Comparison of ENCODE assay signal across 11 cellular contexts in genomic region chr1:21913258-21913657, GRCh38. TPM values are rescaled to one million over a fixed set of nuclear protein-coding genes. Genes with fewer than 3 reads are reported as not detected.
DNase-seq lines count a peak whose midpoint lies in the region; ATAC-seq and TF ChIP-seq lines count a peak whose summit lies in the region.
"Had no signal": no experiment of that assay in that cellular context is flagged by ENCODE, and none has a peak within 500 bp of the region (broad histone marks: within the 10 kb centered on the region; RNA-seq: fewer than 3 reads in every experiment).

No MANE protein-coding gene starts in this region.

- intact Hi-C loops in heart left ventricle (cut with DNase I) (loop anchor here in 2 of 10 donors (2.0 kb wide), 2 partner anchors 14 to 18 kb away; no protein-coding TSS in a partner anchor), Right ventricle myocardium superior (cut with DNase I) (no loop called here), uterus (cut with DNase I; ENCODE audit: low total_unique reads) (no loop called here)

- H3K27me3 ChIP-seq in heart left ventricle (no peaks in the 10 kb centered on the region), esophagus (ENCODE audit: control insufficient read depth in 1 of 2, insufficient read depth in 2 of 2, low read length in 2 of 2) (no peaks in the 10 kb centered on the region), neuronal stem cell (ENCODE audit: control insufficient read depth in 3 of 3, insufficient read depth in 3 of 3, low read depth in 1 of 3, low read length in 3 of 3) (no peaks in the 10 kb centered on the region), uterus (no peaks in the 10 kb centered on the region)
- H3K27me3 ChIP-seq in effector memory CD4-positive, alpha-beta T cell (replicated peaks; ENCODE audit: control insufficient read depth, insufficient read depth, low read length, poor library complexity, severe bottlenecking) = no peaks in the 10 kb centered on the region

- no peaks in the 10 kb centered on the region for H3K27me3 Mint-ChIP-seq in progenitor cell of endocrine pancreas
- H3K27me3 Mint-ChIP-seq: naive B cell had no signal

- H3K9me3 ChIP-seq in heart left ventricle (no peaks in the 10 kb centered on the region), esophagus (ENCODE audit: control insufficient read depth in 2 of 2, insufficient read depth in 1 of 2, low read depth in 1 of 2, low read length in 1 of 2) (no peaks in the 10 kb centered on the region), neuronal stem cell (replicated peaks in 1 of 2; ENCODE audit: control insufficient read depth in 2 of 2, insufficient read depth in 1 of 2, low read depth in 1 of 2, low read length in 2 of 2) (no peaks in the 10 kb centered on the region), uterus (no peaks in the 10 kb centered on the region)
- H3K9me3 ChIP-seq in effector memory CD4-positive, alpha-beta T cell (ENCODE audit: control insufficient read depth, low read length) = no peaks in the 10 kb centered on the region

- no peak overlapping the region for H3K23ac ChIP-seq in neuronal stem cell (ENCODE audit: low read depth, low read length, poor library complexity)

- no peak overlapping the region for H2BK15ac ChIP-seq in neuronal stem cell (ENCODE audit: low read length)

- no peak overlapping the region for H3K4me2 ChIP-seq in neuronal stem cell (ENCODE audit: insufficient read depth, low read length, poor library complexity, severe bottlenecking)

- H3K18ac ChIP-seq in neuronal stem cell (ENCODE audit: low read length) = peak overlapping the region; percentile 76

- no peak overlapping the region for H3K27ac Mint-ChIP-seq in progenitor cell of endocrine pancreas

- ATAC-seq in heart left ventricle = peak in 1 of 4 donors; percentile 0
- no peak for ATAC-seq in Right ventricle myocardium superior (ENCODE audit: poor library complexity)
- ATAC-seq in HG02610 (IDR thresholded peaks at IDR 0.05; ENCODE audit: unreplicated experiment) = no peak

- TF ChIP-seq CTCF in heart left ventricle (IDR thresholded peaks at IDR 0.05) (no peak), uterus (IDR thresholded peaks at IDR 0.05) (no peak), progenitor cell of endocrine pancreas (IDR thresholded peaks at IDR 0.05; ENCODE audit: unreplicated experiment) (no peak)

- no peak overlapping the region for H2AFZ ChIP-seq in neuronal stem cell (ENCODE audit: low read length)

- no peak for TF ChIP-seq POLR2A in heart left ventricle (IDR thresholded peaks at IDR 0.05)
- no peak for TF ChIP-seq POLR2A in uterus (IDR thresholded peaks at IDR 0.05)

- peaks cover 41 to 100% (median 99%) of the 10 kb centered on the region in 12 donors for H3K4me1 ChIP-seq in heart left ventricle
- peaks cover 23 to 28% of the 10 kb centered on the region in 2 donors for H3K4me1 ChIP-seq in esophagus (ENCODE audit: control insufficient read depth in 2 of 2, insufficient read depth in 2 of 2, low read length in 1 of 2)
- H3K4me1 ChIP-seq in neuronal stem cell (ENCODE audit: control insufficient read depth in 2 of 2, insufficient read depth in 1 of 2, low read depth in 1 of 2, low read length in 2 of 2) = peaks cover 22 to 32% of the 10 kb centered on the region in 2 donors
- H3K4me1 ChIP-seq in uterus = peaks cover 16 to 71% of the 10 kb centered on the region in 2 donors
- H3K4me1 ChIP-seq in effector memory CD4-positive, alpha-beta T cell (ENCODE audit: control insufficient read depth, insufficient read depth, low read length, poor library complexity, severe bottlenecking) = no peaks in the 10 kb centered on the region

- 5 to 34% (median 26%) methylated on average over 8 of the region's 8 CpGs; no CpG with 5 or more reads in 1 of the 4 donors for WGBS in heart left ventricle, 4 donors
- WGBS in esophagus, 2 donors = 51 to 72% methylated on average over 7 to 8 of the region's 8 CpGs
- WGBS in neuronal stem cell (ENCODE audit: extremely low coverage in 2 of 2, insufficient read length in 2 of 2, insufficient replicate concordance in 1 of 2), 2 donors = no CpG with 5 or more reads among the region's 8 CpGs

- H3K4me3 ChIP-seq in heart left ventricle (no peak overlapping the region), esophagus (ENCODE audit: low read depth in 1 of 2, low read length in 2 of 2) (no peak overlapping the region), neuronal stem cell (ENCODE audit: low read length in 2 of 2) (no peak overlapping the region), uterus (no peak overlapping the region)
- no peak overlapping the region for H3K4me3 ChIP-seq in effector memory CD4-positive, alpha-beta T cell (ENCODE audit: insufficient read depth, low read depth, low read length, poor library complexity, severe bottlenecking)

- peaks cover 3% of the 10 kb centered on the region for H3K79me1 ChIP-seq in neuronal stem cell (ENCODE audit: low read depth, low read length)

- no peak overlapping the region for H2BK120ac ChIP-seq in neuronal stem cell (ENCODE audit: low read depth, low read length)

- H4K8ac ChIP-seq in neuronal stem cell (ENCODE audit: low read depth, low read length) = no peak overlapping the region

- peaks cover 16% of the 10 kb centered on the region for H3K36me3 Mint-ChIP-seq in progenitor cell of endocrine pancreas (ENCODE audit: insufficient read depth)
- H3K36me3 Mint-ChIP-seq: naive B cell had no signal

- H3K4me3 Mint-ChIP-seq in progenitor cell of endocrine pancreas (ENCODE audit: low read depth) = no peak overlapping the region

- H3K14ac ChIP-seq in neuronal stem cell (ENCODE audit: low read length) = no peak overlapping the region

- no peak overlapping the region for H2AK5ac ChIP-seq in neuronal stem cell (ENCODE audit: low read depth, low read length)

- no peak overlapping the region for H4K91ac ChIP-seq in neuronal stem cell (ENCODE audit: low read depth, low read length, poor library complexity)

- DNase-seq in heart left ventricle = peak in 3 of 5 donors; percentile 22 to 74 (median 33)
- no peak for DNase-seq in Right ventricle myocardium superior
- no peak for DNase-seq in neuronal stem cell (ENCODE audit: low spot score)
- no peak for DNase-seq in uterus
- DNase-seq in progenitor cell of endocrine pancreas (ENCODE audit: low spot score, unreplicated experiment) = no peak
- DNase-seq in effector memory CD4-positive, alpha-beta T cell = no peak
- DNase-seq: activated effector memory CD4-positive, alpha-beta T cell treated with anti-CD3 and anti-CD28 coated beads, Interleukin-2, amount 50 U/mL, for 16 hours; glutamatergic neuron; naive B cell had no signal

- peak overlapping the region; percentile 35 for H2BK5ac ChIP-seq in neuronal stem cell (ENCODE audit: low read length)

- H3K9me3 Mint-ChIP-seq in progenitor cell of endocrine pancreas (ENCODE audit: low read depth) = no peaks in the 10 kb centered on the region
- H3K9me3 Mint-ChIP-seq: naive B cell had no signal

- peaks cover 39% of the 10 kb centered on the region for H3K4me1 Mint-ChIP-seq in progenitor cell of endocrine pancreas (ENCODE audit: low read depth)

- H3K9ac ChIP-seq in neuronal stem cell (ENCODE audit: low read depth, low read length, poor library complexity) = no peak overlapping the region

- H3K36me3 ChIP-seq in heart left ventricle (peaks cover 0 to 31% (median 4%) of the 10 kb centered on the region in 9 donors), esophagus (ENCODE audit: control insufficient read depth in 2 of 2, insufficient read depth in 2 of 2, low read length in 1 of 2) (no peaks in the 10 kb centered on the region), neuronal stem cell (replicated peaks in 1 of 2; ENCODE audit: control insufficient read depth in 2 of 2, insufficient read depth in 2 of 2, low read length in 2 of 2) (peaks cover 0 to 2% of the 10 kb centered on the region in 2 donors), uterus (no peaks in the 10 kb centered on the region)
- no peaks in the 10 kb centered on the region for H3K36me3 ChIP-seq in effector memory CD4-positive, alpha-beta T cell (ENCODE audit: control insufficient read depth, insufficient read depth, low read length)

- no peak overlapping the region for H3K4ac ChIP-seq in neuronal stem cell (ENCODE audit: low read length)

- peak overlapping the region; percentile 36 for H2BK12ac ChIP-seq in neuronal stem cell (ENCODE audit: low read length)

- H3K27ac ChIP-seq in heart left ventricle = peak overlapping the region; percentile 80 to 98 (median 89)
- peak overlapping the region; percentile 84 to 89 for H3K27ac ChIP-seq in esophagus (ENCODE audit: low read depth in 2 of 2, low read length in 1 of 2)
- H3K27ac ChIP-seq in neuronal stem cell (replicated peaks; ENCODE audit: low read length) = no peak overlapping the region
- H3K27ac ChIP-seq in uterus = peak overlapping the region; percentile 93
- H3K27ac ChIP-seq in effector memory CD4-positive, alpha-beta T cell (ENCODE audit: insufficient read depth, low read length, poor library complexity, severe bottlenecking) = no peak overlapping the region

RNA-seq across cellular contexts. Expression of gene HSPG2, which starts 23.9 kb away (rescaled TPM):
- 100 to 1,000 TPM; 202 to 608 (median 304) TPM for total RNA-seq in heart left ventricle
- polyA plus RNA-seq in heart left ventricle = 100 to 1,000 TPM; 164 to 315 TPM
- 263 TPM for total RNA-seq in Right ventricle myocardium superior
- 10 to 100 TPM; 37.6 to 55.0 TPM for polyA plus RNA-seq in esophagus
- polyA plus RNA-seq in neuronal stem cell (2013, experiment 1 of 2) = 11.0 TPM
- polyA plus RNA-seq in neuronal stem cell (2013, experiment 2 of 2) = 10.9 TPM
- total RNA-seq in uterus = 100 to 1,000 TPM in 3 of 4 donors, 10 to 100 TPM in 1; 96.8 to 677 (median 290) TPM
- total RNA-seq in progenitor cell of endocrine pancreas = 656 and 657 TPM in 2 replicates

Comparison
In these comparisons a context has a peak if more than half of its experiments do, and no peak if none do; other contexts are left out.
1. DNase-seq: peak in heart left ventricle (3 of 5); none in Right ventricle myocardium superior (single experiment), neuronal stem cell (single experiment), uterus (0 of 2), progenitor cell of endocrine pancreas (single experiment) and effector memory CD4-positive, alpha-beta T cell (0 of 3).
2. H3K27ac ChIP-seq: peak in heart left ventricle (12 of 12), esophagus (2 of 2) and uterus (2 of 2); none in neuronal stem cell (single experiment) and effector memory CD4-positive, alpha-beta T cell (single experiment).